ENCODE assay signal across 22 cellular contexts in the genomic region with DNA sequence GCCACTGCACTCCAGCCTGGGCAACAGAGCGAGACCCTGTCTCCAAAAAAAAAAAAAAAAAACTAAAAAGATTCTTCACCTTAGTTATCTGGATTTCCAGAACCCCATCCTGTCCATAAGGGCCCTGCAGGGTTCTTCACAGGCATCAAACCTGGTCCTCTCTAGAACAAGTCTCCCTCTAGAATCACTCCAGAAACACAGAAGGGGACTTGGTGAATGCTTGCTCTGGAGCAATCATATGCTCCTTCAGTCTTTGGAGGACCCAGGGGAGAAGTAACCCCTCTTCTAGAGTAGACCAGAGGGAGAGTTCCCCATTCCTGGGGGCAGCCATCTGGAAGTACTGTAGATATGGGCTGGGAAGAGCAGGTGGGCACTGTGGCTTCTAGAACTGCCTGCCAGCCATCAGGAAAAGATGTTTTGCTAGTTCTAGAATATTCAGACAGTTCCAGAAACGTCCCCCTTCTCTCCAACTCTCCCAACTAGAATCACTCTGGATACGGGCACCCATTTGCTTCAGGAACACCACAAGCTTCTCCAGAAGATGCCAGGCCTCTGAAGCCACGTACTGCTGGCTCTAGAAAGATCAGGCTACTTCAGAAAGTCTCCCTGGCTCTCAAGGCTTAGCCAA. TPM values are rescaled to one million over a fixed set of nuclear protein-coding genes. Genes with fewer than 3 reads are reported as not detected.
DNase-seq lines count a peak whose midpoint lies in the region; ATAC-seq, FAIRE-seq and TF ChIP-seq lines count a peak whose summit lies in the region.
"Had no signal": no experiment of that assay in that cellular context is flagged by ENCODE, and none has a peak within 500 bp of the region (broad histone marks: within the 10 kb centered on the region; RNA-seq: fewer than 3 reads in every experiment).

No MANE protein-coding gene starts in this region.

- H3K4me2 ChIP-seq in K562 (ENCODE audit: insufficient read depth, low read length) = no peak overlapping the region
- no peak overlapping the region for H3K4me2 ChIP-seq in osteoblast (ENCODE audit: insufficient read depth, low read length)
- H3K4me2 ChIP-seq: A549 had no signal

- no peak for TF ChIP-seq EP300 in K562 (IDR thresholded peaks at IDR 0.05; ENCODE audit: low read length)

- TSS peak; percentile 2 for BruUV-seq in MCF 10A (replicated peaks; lab: Mats Ljungman, UMichigan)
- BruUV-seq in K562 (replicated peaks; lab: Mats Ljungman, UMichigan) = no TSS peak

- no peak for FAIRE-seq in K562 (lab: Jason Lieb, UNC)
- FAIRE-seq: A549, HTR-8/SVneo had no signal

- H3K27ac ChIP-seq in breast epithelium (no peak overlapping the region), K562 (ENCODE audit: extremely low read depth, low read depth, low read length) (no peak overlapping the region), osteoblast (ENCODE audit: low read depth, low read length) (no peak overlapping the region)
- H3K27ac ChIP-seq: 22Rv1, A549, GM23248 had no signal

- H3K9me1 ChIP-seq in K562 (ENCODE audit: control insufficient read depth, insufficient read depth, low read length) = no peaks in the 10 kb centered on the region

- CTCF ChIA-PET in MCF 10A (lab: Yijun Ruan, JAX) (no interaction called here), K562 (lab: Yijun Ruan, JAX; ENCODE audit: low intra/inter-chr PET ratio) (no interaction called here)

- H3K36me3 ChIP-seq in breast epithelium (no peaks in the 10 kb centered on the region), K562 (ENCODE audit: control insufficient read depth, insufficient read depth, low read length) (peaks cover 22% of the 10 kb centered on the region; the same call in 1 of the 3 replicates), osteoblast (ENCODE audit: insufficient read depth, low read length) (no peaks in the 10 kb centered on the region), H7 (replicated peaks; ENCODE audit: control insufficient read depth, insufficient read depth, low read length) (peaks cover 17% of the 10 kb centered on the region)

- H4K20me1 ChIP-seq in K562 (replicated peaks; ENCODE audit: control insufficient read depth, insufficient read depth, low read length) (no peaks in the 10 kb centered on the region), osteoblast (ENCODE audit: insufficient read depth, low read length) (no peaks in the 10 kb centered on the region)

- no peak for DNase-seq in MCF 10A (ENCODE audit: unreplicated experiment)
- no peak for DNase-seq in breast epithelium (ENCODE audit: low spot score in 2 of 2)
- no peak for DNase-seq in K562 (ENCODE audit: extremely low read depth in 1 of 4, low spot score in 3 of 4)
- DNase-seq in osteoblast (ENCODE audit: insufficient read length, low spot score, missing footprints) = peak; percentile 83
- DNase-seq in H7 = no peak
- no peak for DNase-seq in pons (ENCODE audit: low spot score)
- DNase-seq: AML-193, Calu3, DMS79 treated with DMSO at 0.1 percent for 48 hours, GF-D8, GM23248, HCEC 1CT, HFFc6, KG1 had no signal

- peaks cover 14% of the 10 kb centered on the region for H3K36me3 Mint-ChIP-seq in MCF 10A (ENCODE audit: insufficient read depth, unreplicated experiment)
- H3K36me3 Mint-ChIP-seq: CD4-positive, alpha-beta memory T cell; IgD-negative memory B cell had no signal

- intact Hi-C loops in MCF 10A (cut with micrococcal nuclease) (no loop called here), breast epithelium (cut with DNase I; ENCODE audit: low total_unique reads) (no loop called here), K562 (cut with micrococcal nuclease) (no loop called here)

- 83% methylated on average over 2 of the region's 4 CpGs for WGBS in K562 (ENCODE audit: insufficient coverage, low coverage, missing lambda C conversion rate)

- H3K4me3 Mint-ChIP-seq in MCF 10A (ENCODE audit: unreplicated experiment) = no peak overlapping the region
- H3K4me3 Mint-ChIP-seq: CD4-positive, alpha-beta memory T cell; HFFc6 had no signal

- H3K4me1 ChIP-seq in breast epithelium = no peaks in the 10 kb centered on the region
- peaks cover 36 to 67% of the 10 kb centered on the region in 2 experiments for H3K4me1 ChIP-seq in K562 (replicated peaks in 1 of 2; ENCODE audit: control insufficient read depth in 2 of 2, insufficient read depth in 2 of 2, low read length in 2 of 2)
- H3K4me1 ChIP-seq in osteoblast (ENCODE audit: insufficient read depth, low read length) = peaks cover 5% of the 10 kb centered on the region

- H3K79me2 ChIP-seq in K562 (ENCODE audit: control insufficient read depth, insufficient read depth, low read length) (peaks cover 41% of the 10 kb centered on the region), osteoblast (ENCODE audit: insufficient read depth, low read length) (no peaks in the 10 kb centered on the region)

- POLR2A ChIA-PET in MCF 10A (lab: Yijun Ruan, JAX) = no interaction called here
- POLR2A ChIA-PET in K562 (lab: Yijun Ruan, JAX) = no interaction called here

- in situ Hi-C loops in K562 (cut with MboI) = no loop called here

- TF ChIP-seq RAD21 in K562 (CRISPR knock-in tag; conservative IDR thresholded peaks at IDR 0.05 in 1 of 2, IDR thresholded peaks at IDR 0.05 in 1 of 2) = no peak

- ATAC-seq in K562 = no peak
- ATAC-seq: A549 had no signal

- no peak overlapping the region for H3K27ac Mint-ChIP-seq in MCF 10A (ENCODE audit: low read depth, unreplicated experiment)
- H3K27ac Mint-ChIP-seq: CD14-positive monocyte, HFFc6, IgD-negative memory B cell had no signal

- no peaks in the 10 kb centered on the region for H3K9me3 Mint-ChIP-seq in MCF 10A (ENCODE audit: unreplicated experiment)
- H3K9me3 Mint-ChIP-seq: HFFc6 had no signal

- peaks cover 18% of the 10 kb centered on the region for H3K4me1 Mint-ChIP-seq in MCF 10A (ENCODE audit: insufficient read depth, unreplicated experiment)

- no peaks in the 10 kb centered on the region for H3K27me3 ChIP-seq in breast epithelium
- no peaks in the 10 kb centered on the region for H3K27me3 ChIP-seq in K562 (ENCODE audit: control insufficient read depth in 2 of 2, insufficient read depth in 2 of 2, low read length in 2 of 2)
- peaks cover 49% of the 10 kb centered on the region for H3K27me3 ChIP-seq in osteoblast (ENCODE audit: insufficient read depth, low read length)
- peaks cover 8% of the 10 kb centered on the region; the same call in 1 of the 2 replicates for H3K27me3 ChIP-seq in H7 (ENCODE audit: control insufficient read depth, insufficient read depth, low read length)

- TF ChIP-seq CTCF in MCF 10A (IDR thresholded peaks at IDR 0.05; ENCODE audit: unreplicated experiment) (no peak), breast epithelium (IDR thresholded peaks at IDR 0.05) (no peak), K562 (IDR thresholded peaks at IDR 0.05 in 2 of 3, conservative IDR thresholded peaks at IDR 0.05 in 1 of 3; ENCODE audit: insufficient read depth in 2 of 3, low read depth in 1 of 3, low read length in 3 of 3) (no peak), osteoblast (IDR thresholded peaks at IDR 0.05; ENCODE audit: extremely low read depth, low read depth, low read length) (no peak)

- H3K27me3 Mint-ChIP-seq in MCF 10A (ENCODE audit: insufficient read depth, unreplicated experiment) = no peaks in the 10 kb centered on the region

- H3K9me3 ChIP-seq in breast epithelium (no peaks in the 10 kb centered on the region), K562 (replicated peaks; ENCODE audit: control insufficient read depth, insufficient read depth, low read depth, low read length) (no peaks in the 10 kb centered on the region), osteoblast (ENCODE audit: low read depth, low read length) (no peaks in the 10 kb centered on the region)
- H3K9me3 ChIP-seq: A549 had no signal

- no peak overlapping the region; a peak in 1 of 4 replicates for H3K9ac ChIP-seq in K562 (ENCODE audit: insufficient read depth in 1 of 2, low read depth in 2 of 2, low read length in 2 of 2)
- H3K9ac ChIP-seq: GM23248 had no signal

- no peak overlapping the region for H2AFZ ChIP-seq in K562 (ENCODE audit: low read depth, low read length)
- H2AFZ ChIP-seq in osteoblast (ENCODE audit: low read length) = no peak overlapping the region
- H2AFZ ChIP-seq: GM23248 had no signal

- no peak overlapping the region for H3K4me3 ChIP-seq in breast epithelium
- H3K4me3 ChIP-seq in K562 = no peak overlapping the region
- H3K4me3 ChIP-seq in osteoblast (ENCODE audit: insufficient read depth, low read length) = no peak overlapping the region
- no peak overlapping the region for H3K4me3 ChIP-seq in H7 (ENCODE audit: insufficient read depth, low read depth, low read length)
- H3K4me3 ChIP-seq: A549, GM23248 had no signal

- TF ChIP-seq POLR2A in breast epithelium (IDR thresholded peaks at IDR 0.05) (no peak), K562 (conservative IDR thresholded peaks at IDR 0.05) (no peak)

RNA-seq across cellular contexts. Expression of a gene that starts 2.8 kb away (rescaled TPM):
- total RNA-seq in MCF 10A (2022) = 10.5 and 14.7 TPM in 2 replicates
- 1 to 10 TPM in 2 of 3 donors, under 1 TPM in 1; 0.48 to 6.2 (median 3.1) TPM for total RNA-seq in breast epithelium
- total RNA-seq in K562 (2011; cell fraction: chromatin; rRNA removed; ENCODE audit: low replicate concordance) = 53.2 and 80.3 TPM in 2 replicates
- 51.5 and 67.9 TPM in 2 replicates for total RNA-seq in K562 (2011; cell fraction: nucleolus; rRNA removed)
- 56.0 and 63.6 TPM in 2 replicates for total RNA-seq in K562 (2011; cell fraction: nucleoplasm; rRNA removed)
- total RNA-seq in K562 (2014; rRNA removed) = 15.5 and 17.2 TPM in 2 replicates
- total RNA-seq in K562 (2014; rRNA removed; fragmentation: Illumina TruSeq; extraction: Trizol) = 8.9 TPM in 2 replicates
- 5.0 TPM in 2 replicates for total RNA-seq in K562 (2015; rRNA removed; fragmentation: Illumina TruSeq; extraction: Trizol)
- total RNA-seq in K562 (2021) = 18.5 and 19.6 TPM in 2 replicates
- polyA plus RNA-seq in K562 (2011; rRNA removed) = 3.2 and 5.0 TPM in 2 replicates
- 2.2 and 4.8 TPM in 2 replicates for polyA plus RNA-seq in K562 (2011; cell fraction: cytosol; rRNA removed)
- polyA plus RNA-seq in K562 (2011; cell fraction: nucleus; rRNA removed) = 5.3 and 17.6 TPM in 2 replicates
- polyA plus RNA-seq in K562 (2012) = 4.8 and 9.2 TPM in 2 replicates
- polyA plus RNA-seq in K562 (2014; fragmentation: Illumina TruSeq; extraction: Trizol) = 7.9 and 8.8 TPM in 2 replicates
- polyA plus RNA-seq in K562 (2014; fragmentation: Nextera tagmentation; extraction: Ambion mirVana) = 1 to 10 TPM; 2.3 to 3.1 TPM
- 16.3 and 18.3 TPM in 2 replicates for polyA plus RNA-seq in K562 (2014; rRNA removed)
- polyA minus RNA-seq in K562 (2011; rRNA and poly(A)+ RNA removed) = 1.1 and 3.1 TPM in 2 replicates
- polyA minus RNA-seq in K562 (2011; cell fraction: cytosol; rRNA and poly(A)+ RNA removed) = 1.4 and 4.4 TPM in 2 replicates
- 3.2 and 5.3 TPM in 2 replicates for polyA minus RNA-seq in K562 (2011; cell fraction: nucleus; rRNA and poly(A)+ RNA removed)
- total RNA-seq in osteoblast = under 0.01 TPM in 1 of 2 replicates, not detected in the other
- total RNA-seq in H7 (2014; rRNA removed; shearing (Covaris generic)) = 6.1 and 8.2 TPM in 2 replicates
- total RNA-seq: GM23248 had no signal
- polyA plus RNA-seq: CD14-positive monocyte, GM23248, IgD-negative memory B cell had no signal

RNA-seq across cellular contexts. Expression of a gene that starts 3.0 kb away (rescaled TPM):
- total RNA-seq in MCF 10A (2022) = 3.5 and 4.2 TPM in 2 replicates
- total RNA-seq in breast epithelium = under 1 TPM in 1 of 3 donors, not detected in 2; 0.29 TPM
- 23.8 and 28.5 TPM in 2 replicates for total RNA-seq in K562 (2011; cell fraction: chromatin; rRNA removed; ENCODE audit: low replicate concordance)
- total RNA-seq in K562 (2011; cell fraction: nucleolus; rRNA removed) = 10.5 and 17.9 TPM in 2 replicates
- 18.7 and 19.0 TPM in 2 replicates for total RNA-seq in K562 (2011; cell fraction: nucleoplasm; rRNA removed)
- 0.14 and 0.78 TPM in 2 replicates for total RNA-seq in K562 (2014; rRNA removed)
- 0.61 and 1.3 TPM in 2 replicates for total RNA-seq in K562 (2014; rRNA removed; fragmentation: Illumina TruSeq; extraction: Trizol)
- 0.40 and 0.49 TPM in 2 replicates for total RNA-seq in K562 (2015; rRNA removed; fragmentation: Illumina TruSeq; extraction: Trizol)
- total RNA-seq in K562 (2021) = 2.1 and 2.2 TPM in 2 replicates
- polyA plus RNA-seq in K562 (2011; rRNA removed) = 0.54 and 0.57 TPM in 2 replicates
- 0.16 and 0.67 TPM in 2 replicates for polyA plus RNA-seq in K562 (2011; cell fraction: cytosol; rRNA removed)
- 3.1 and 3.5 TPM in 2 replicates for polyA plus RNA-seq in K562 (2011; cell fraction: nucleus; rRNA removed)
- polyA plus RNA-seq in K562 (2012) = 1.4 and 1.7 TPM in 2 replicates
- 0.29 and 1.1 TPM in 2 replicates for polyA plus RNA-seq in K562 (2014; fragmentation: Illumina TruSeq; extraction: Trizol)
- polyA plus RNA-seq in K562 (2014; fragmentation: Nextera tagmentation; extraction: Ambion mirVana) = under 1 TPM; 0.24 to 0.73 TPM
- polyA plus RNA-seq in K562 (2014; rRNA removed) = 0.39 and 1.2 TPM in 2 replicates
- 0.63 TPM in 1 of 2 replicates, not detected in the other for polyA minus RNA-seq in K562 (2011; rRNA and poly(A)+ RNA removed)
- polyA minus RNA-seq in K562 (2011; cell fraction: cytosol; rRNA and poly(A)+ RNA removed) = not detected in 2 replicates
- polyA minus RNA-seq in K562 (2011; cell fraction: nucleus; rRNA and poly(A)+ RNA removed) = 0.67 and 0.89 TPM in 2 replicates
- not detected in 2 replicates for total RNA-seq in osteoblast
- total RNA-seq in H7 (2014; rRNA removed; shearing (Covaris generic)) = 0.18 and 0.24 TPM in 2 replicates
- total RNA-seq: CD4-positive, alpha-beta memory T cell; GM23248; H4; HFFc6 had no signal
- polyA plus RNA-seq: A549; BJ; CD14-positive monocyte; CD4-positive, alpha-beta memory T cell; GM23248; IgD-negative memory B cell had no signal

RNA-seq across cellular contexts. Expression of a gene that starts 5.6 kb away (rescaled TPM):
- total RNA-seq in MCF 10A (2022) (0.49 and 0.93 TPM in 2 replicates), breast epithelium (not detected), K562 (2014; rRNA removed) (0.33 and 0.77 TPM in 2 replicates), K562 (2014; rRNA removed; fragmentation: Illumina TruSeq; extraction: Trizol) (not detected in 2 replicates), K562 (2015; rRNA removed; fragmentation: Illumina TruSeq; extraction: Trizol) (not detected in 2 replicates), K562 (2021) (not detected in 2 replicates), osteoblast (not detected in 2 replicates)
- total RNA-seq in K562 (2011; cell fraction: chromatin; rRNA removed; ENCODE audit: low replicate concordance) = not detected in 2 replicates
- not detected in 2 replicates for total RNA-seq in K562 (2011; cell fraction: nucleolus; rRNA removed)
- total RNA-seq in K562 (2011; cell fraction: nucleoplasm; rRNA removed) = not detected in 2 replicates
- polyA plus RNA-seq in K562 (2011; rRNA removed) (not detected in 2 replicates), K562 (2014; fragmentation: Illumina TruSeq; extraction: Trizol) (0.09 TPM in 1 of 2 replicates, not detected in the other), K562 (2014; fragmentation: Nextera tagmentation; extraction: Ambion mirVana) (under 1 TPM in 1 of 2 experiments, not detected in 1; 0.04 TPM), K562 (2014; rRNA removed) (not detected in 2 replicates)
- not detected in 2 replicates for polyA plus RNA-seq in K562 (2011; cell fraction: cytosol; rRNA removed)
- polyA plus RNA-seq in K562 (2011; cell fraction: nucleus; rRNA removed) = not detected in 2 replicates
- 0.30 TPM in 1 of 2 replicates, not detected in the other for polyA plus RNA-seq in K562 (2012)
- polyA minus RNA-seq in K562 (2011; rRNA and poly(A)+ RNA removed) = not detected in 2 replicates
- polyA minus RNA-seq in K562 (2011; cell fraction: cytosol; rRNA and poly(A)+ RNA removed) = not detected in 2 replicates
- polyA minus RNA-seq in K562 (2011; cell fraction: nucleus; rRNA and poly(A)+ RNA removed) = not detected in 2 replicates
- total RNA-seq in H7 (2014; rRNA removed; shearing (Covaris generic)) = 0.35 TPM in 1 of 2 replicates, not detected in the other
- total RNA-seq: Calu3; CD4-positive, alpha-beta memory T cell; GM23248; H4; HFFc6 had no signal
- polyA plus RNA-seq: BJ; CD14-positive monocyte; CD4-positive, alpha-beta memory T cell; GM23248; IgD-negative memory B cell had no signal

RNA-seq across cellular contexts. Expression of a gene that starts 9.3 kb away (rescaled TPM):
- 1.9 and 3.0 TPM in 2 replicates for total RNA-seq in MCF 10A (2022)
- 10 to 100 TPM in 2 of 3 donors, 1 to 10 TPM in 1; 7.7 to 28.2 (median 10.7) TPM for total RNA-seq in breast epithelium
- 10.4 and 13.7 TPM in 2 replicates for total RNA-seq in K562 (2011; cell fraction: chromatin; rRNA removed; ENCODE audit: low replicate concordance)
- total RNA-seq in K562 (2011; cell fraction: nucleolus; rRNA removed) = 7.4 and 8.8 TPM in 2 replicates
- total RNA-seq in K562 (2011; cell fraction: nucleoplasm; rRNA removed) = 10.0 and 11.1 TPM in 2 replicates
- 2.7 and 3.7 TPM in 2 replicates for total RNA-seq in K562 (2014; rRNA removed)
- total RNA-seq in K562 (2014; rRNA removed; fragmentation: Illumina TruSeq; extraction: Trizol) = 0.58 and 0.61 TPM in 2 replicates
- total RNA-seq in K562 (2015; rRNA removed; fragmentation: Illumina TruSeq; extraction: Trizol) = 1.4 and 1.7 TPM in 2 replicates
- total RNA-seq in K562 (2021) = 3.4 and 4.6 TPM in 2 replicates
- 1.4 and 2.1 TPM in 2 replicates for polyA plus RNA-seq in K562 (2011; rRNA removed)
- polyA plus RNA-seq in K562 (2011; cell fraction: cytosol; rRNA removed) = 2.3 and 3.3 TPM in 2 replicates
- 5.2 and 8.5 TPM in 2 replicates for polyA plus RNA-seq in K562 (2011; cell fraction: nucleus; rRNA removed)
- 3.2 and 5.2 TPM in 2 replicates for polyA plus RNA-seq in K562 (2012)
- polyA plus RNA-seq in K562 (2014; fragmentation: Illumina TruSeq; extraction: Trizol) = 1.5 and 2.6 TPM in 2 replicates
- polyA plus RNA-seq in K562 (2014; fragmentation: Nextera tagmentation; extraction: Ambion mirVana) = under 1 TPM; 0.20 to 0.24 TPM
- 4.7 and 6.1 TPM in 2 replicates for polyA plus RNA-seq in K562 (2014; rRNA removed)
- polyA minus RNA-seq in K562 (2011; rRNA and poly(A)+ RNA removed) = 1.1 and 1.6 TPM in 2 replicates
- polyA minus RNA-seq in K562 (2011; cell fraction: cytosol; rRNA and poly(A)+ RNA removed) = 1.0 and 4.6 TPM in 2 replicates
- 1.3 and 2.0 TPM in 2 replicates for polyA minus RNA-seq in K562 (2011; cell fraction: nucleus; rRNA and poly(A)+ RNA removed)
- total RNA-seq in osteoblast = 2.1 and 3.6 TPM in 2 replicates
- 4.5 and 4.6 TPM in 2 replicates for total RNA-seq in H7 (2014; rRNA removed; shearing (Covaris generic))
- total RNA-seq: GM23248 had no signal
- polyA plus RNA-seq: CD14-positive monocyte had no signal

RNA-seq across cellular contexts. Expression of a gene that starts 30.2 kb away (rescaled TPM):
- total RNA-seq in MCF 10A (2022) (0.22 and 0.65 TPM in 2 replicates), breast epithelium (1 to 10 TPM in 2 of 3 donors, under 1 TPM in 1; 0.32 to 1.9 (median 1.3) TPM), K562 (2014; rRNA removed) (0.27 and 0.45 TPM in 2 replicates), K562 (2014; rRNA removed; fragmentation: Illumina TruSeq; extraction: Trizol) (0.22 and 0.29 TPM in 2 replicates), K562 (2015; rRNA removed; fragmentation: Illumina TruSeq; extraction: Trizol) (0.49 and 0.51 TPM in 2 replicates), K562 (2021) (1.00 and 1.3 TPM in 2 replicates), osteoblast (0.36 and 0.59 TPM in 2 replicates)
- total RNA-seq in K562 (2011; cell fraction: chromatin; rRNA removed; ENCODE audit: low replicate concordance) = 1.8 and 3.4 TPM in 2 replicates
- total RNA-seq in K562 (2011; cell fraction: nucleolus; rRNA removed) = 2.5 and 3.2 TPM in 2 replicates
- total RNA-seq in K562 (2011; cell fraction: nucleoplasm; rRNA removed) = 2.4 and 2.7 TPM in 2 replicates
- polyA plus RNA-seq in K562 (2011; rRNA removed) (0.27 and 0.29 TPM in 2 replicates), K562 (2014; fragmentation: Illumina TruSeq; extraction: Trizol) (0.55 and 0.73 TPM in 2 replicates), K562 (2014; fragmentation: Nextera tagmentation; extraction: Ambion mirVana) (under 1 TPM in 1 of 2 experiments, not detected in 1; 0.08 TPM), K562 (2014; rRNA removed) (0.84 and 0.91 TPM in 2 replicates)
- polyA plus RNA-seq in K562 (2011; cell fraction: cytosol; rRNA removed) = 0.37 and 0.70 TPM in 2 replicates
- polyA plus RNA-seq in K562 (2011; cell fraction: nucleus; rRNA removed) = 0.66 and 0.73 TPM in 2 replicates
- 0.50 and 0.64 TPM in 2 replicates for polyA plus RNA-seq in K562 (2012)
- polyA minus RNA-seq in K562 (2011; rRNA and poly(A)+ RNA removed) = 0.35 and 0.51 TPM in 2 replicates
- not detected in 2 replicates for polyA minus RNA-seq in K562 (2011; cell fraction: cytosol; rRNA and poly(A)+ RNA removed)
- 0.67 and 0.78 TPM in 2 replicates for polyA minus RNA-seq in K562 (2011; cell fraction: nucleus; rRNA and poly(A)+ RNA removed)
- total RNA-seq in H7 (2014; rRNA removed; shearing (Covaris generic)) = 1.7 and 2.4 TPM in 2 replicates
- polyA plus RNA-seq: CD14-positive monocyte had no signal
